Comparison of ENCODE assay signal across 13 cellular contexts in genomic region chr6:156822747-156823206, GRCh38. TPM values are rescaled to one million over a fixed set of nuclear protein-coding genes. Genes with fewer than 3 reads are reported as not detected.
DNase-seq lines count a peak whose midpoint lies in the region; ATAC-seq and TF ChIP-seq lines count a peak whose summit lies in the region.
"Had no signal": no experiment of that assay in that cellular context is flagged by ENCODE, and none has a peak within 500 bp of the region (broad histone marks: within the 10 kb centered on the region; RNA-seq: fewer than 3 reads in every experiment).

No MANE protein-coding gene starts in this region.

- H2AK5ac ChIP-seq in H9 (ENCODE audit: insufficient read length, low read length), result no peak overlapping the region

- POLR2A ChIA-PET in SK-N-SH (lab: Yijun Ruan, JAX), result no interaction called here

- H3K27ac ChIP-seq in H9 (ENCODE audit: insufficient read length, low read depth, low read length) (no peak overlapping the region), SK-N-SH (ENCODE audit: low read depth in 2 of 2, low read length in 1 of 2) (peak overlapping the region in 1 of 2 experiments; percentile 9; a peak in 1 of 4 replicates), prostate gland (peak overlapping the region; percentile 4 to 19)
- H3K27ac ChIP-seq: neutrophil had no signal

- no peak overlapping the region for H3K4me3 Mint-ChIP-seq in H9

- no peak overlapping the region for H3K23ac ChIP-seq in H9 (ENCODE audit: insufficient read length, low read depth, low read length)

- H2BK20ac ChIP-seq in H9 (ENCODE audit: low read depth, low read length, poor library complexity, severe bottlenecking), result no peak overlapping the region

- H3K79me2 ChIP-seq in H9 (ENCODE audit: insufficient read depth, low read length) (peaks cover 34% of the 10 kb centered on the region; the same call in 1 of the 2 replicates), SK-N-SH (ENCODE audit: insufficient read depth) (peaks cover 98% of the 10 kb centered on the region)

- H3K36me3 ChIP-seq in SK-N-SH (replicated peaks in 1 of 2; ENCODE audit: control insufficient read depth in 1 of 2, insufficient read depth in 2 of 2, low read length in 1 of 2), result no peaks in the 10 kb centered on the region
- H3K36me3 ChIP-seq in prostate gland, result no peaks in the 10 kb centered on the region
- H3K36me3 ChIP-seq: stomach had no signal

- peaks cover 6% of the 10 kb centered on the region for H3K79me1 ChIP-seq in H9 (ENCODE audit: insufficient read depth, low read depth, low read length, poor library complexity, severe bottlenecking)

- no peaks in the 10 kb centered on the region; the same call in 1 of the 2 replicates for H3K27me3 Mint-ChIP-seq in H9 (ENCODE audit: low read depth)

- H3T11ph ChIP-seq in H9 (ENCODE audit: low read length), result no peak overlapping the region

- no peaks in the 10 kb centered on the region for H3K27me3 ChIP-seq in H9 (ENCODE audit: insufficient read depth, low read length)
- no peaks in the 10 kb centered on the region for H3K27me3 ChIP-seq in SK-N-SH (ENCODE audit: insufficient read depth)
- H3K27me3 ChIP-seq in prostate gland (replicated peaks; ENCODE audit: insufficient read depth), result no peaks in the 10 kb centered on the region
- H3K27me3 ChIP-seq: neutrophil, stomach had no signal

- H3K56ac ChIP-seq in H9 (ENCODE audit: insufficient read length, low read depth, low read length), result no peak overlapping the region

- DNase-seq in H9 (no peak), SK-N-SH (peak; percentile 39), left ventricle myocardium superior (no peak), prostate gland (ENCODE audit: low spot score) (no peak), RPMI8226 (no peak), NOMO-1 treated with DMSO at 0.1 percent for 48 hours (lab: John Stamatoyannopoulos, UW; ENCODE audit: unreplicated experiment) (no peak)
- DNase-seq: NCI-H226; stimulated activated CD4-positive, alpha-beta T cell treated with anti-CD3 and anti-CD28 coated beads, Interleukin-1b, Interleukin-23, amount 100 ng/mL, for 48 hours; stomach had no signal

- no peak overlapping the region for H4K5ac ChIP-seq in H9 (ENCODE audit: insufficient read length, low read depth, low read length)

- H2BK15ac ChIP-seq in H9 (ENCODE audit: low read depth, low read length), result no peak overlapping the region

- H3K27ac Mint-ChIP-seq in H9, result peak overlapping the region in 2 of 3 experiments; percentile 60 to 89; a peak in 4 of 7 replicates

- TF ChIP-seq CTCF in H9 (conservative IDR thresholded peaks at IDR 0.05) (no peak), SK-N-SH (IDR thresholded peaks at IDR 0.05) (no peak), prostate gland (IDR thresholded peaks at IDR 0.05) (no peak)

- WGBS in H9 (ENCODE audit: extremely low coverage, insufficient read length, low lambda C conversion rate), result no CpG with 5 or more reads among the region's 14 CpGs
- 64% methylated on average over 13 of the region's 14 CpGs for WGBS in SK-N-SH (ENCODE audit: low lambda C conversion rate)
- WGBS in prostate gland, result 44% methylated on average over 14 of the region's 14 CpGs

- H2BK12ac ChIP-seq in H9 (ENCODE audit: insufficient read length, low read depth, low read length), result no peak overlapping the region

- no peak overlapping the region for H2BK5ac ChIP-seq in H9 (ENCODE audit: insufficient read length, low read length)

- H4K91ac ChIP-seq in H9 (ENCODE audit: insufficient read length, low read depth, low read length), result no peak overlapping the region

- peak in 1 of 2 experiments; percentile 68; a peak in 2 of 4 replicates for TF ChIP-seq EP300 in SK-N-SH (IDR thresholded peaks at IDR 0.05; ENCODE audit: borderline replicate concordance in 1 of 2, low read depth in 1 of 2, low read length in 1 of 2)

- H3K4me3 ChIP-seq in SK-N-SH (ENCODE audit: low read depth in 2 of 2, low read length in 1 of 2) (no peak overlapping the region), prostate gland (no peak overlapping the region)
- H3K4me3 ChIP-seq: stomach had no signal

- H4K20me1 ChIP-seq in H9 (ENCODE audit: control insufficient read depth, insufficient read depth, insufficient read length) (peaks cover 2% of the 10 kb centered on the region), SK-N-SH (ENCODE audit: insufficient read depth) (peaks cover 96% of the 10 kb centered on the region)

- no peak overlapping the region for H3K14ac ChIP-seq in H9 (ENCODE audit: insufficient read depth, low read length)

- no peak overlapping the region for H2AFZ ChIP-seq in H9 (ENCODE audit: low read length)
- H2AFZ ChIP-seq in SK-N-SH (ENCODE audit: low read depth), result no peak overlapping the region

- no peak for TF ChIP-seq RAD21 in SK-N-SH (IDR thresholded peaks at IDR 0.05; ENCODE audit: low read length)

- H3K4me2 ChIP-seq in H9 (ENCODE audit: insufficient read depth, insufficient read length, low read length), result no peak overlapping the region
- H3K4me2 ChIP-seq in SK-N-SH, result no peak overlapping the region

- H4K8ac ChIP-seq in H9 (replicated peaks; ENCODE audit: insufficient read length, low read depth, low read length), result no peak overlapping the region

- intact Hi-C loops in left ventricle myocardium superior (cut with micrococcal nuclease), result no loop called here
- intact Hi-C loops in prostate gland (cut with DNase I), result no loop called here

- CTCF ChIA-PET in SK-N-SH (lab: Yijun Ruan, JAX), result interaction anchor here (0.8 to 1.5 kb wide), 2 partner anchors 10 to 18 kb away, joined by 3 read pairs; no protein-coding TSS in a partner anchor

- H3K4me1 ChIP-seq in H9 (ENCODE audit: insufficient read depth, low read length) (peaks cover 11% of the 10 kb centered on the region; the same call in 1 of the 2 replicates), SK-N-SH (ENCODE audit: control insufficient read depth in 1 of 2, insufficient read depth in 2 of 2, low read depth in 1 of 2, low read length in 1 of 2) (peaks cover 33 to 47% of the 10 kb centered on the region in 2 experiments; a peak in 3 of 4 replicates), prostate gland (replicated peaks) (no peaks in the 10 kb centered on the region)

- TF ChIP-seq POLR2A in prostate gland (IDR thresholded peaks at IDR 0.05), result no peak

- no peaks in the 10 kb centered on the region for H3K9me2 ChIP-seq in SK-N-SH

- peaks cover 13% of the 10 kb centered on the region for H3F3A ChIP-seq in SK-N-SH (replicated peaks; ENCODE audit: insufficient read depth)

- peaks cover 52 to 63% of the 10 kb centered on the region in 2 experiments for H3K4me1 Mint-ChIP-seq in H9

- peaks cover 0 to 5% (median 0%) of the 10 kb centered on the region in 3 experiments; a peak in 1 of 7 replicates for H3K36me3 Mint-ChIP-seq in H9 (ENCODE audit: insufficient read depth in 1 of 3, low read depth in 3 of 3)

- no peak overlapping the region for H3K9ac ChIP-seq in H9 (ENCODE audit: extremely low read depth, insufficient read length, low read length)
- no peak overlapping the region for H3K9ac ChIP-seq in SK-N-SH

- no peaks in the 10 kb centered on the region for H3K23me2 ChIP-seq in H9 (ENCODE audit: insufficient read length, low read depth, low read length, poor library complexity, severe bottlenecking)

- ATAC-seq in left ventricle myocardium superior, result peak; percentile 62
- no peak for ATAC-seq in HG02571 (IDR thresholded peaks at IDR 0.05; ENCODE audit: unreplicated experiment)
- no peak for ATAC-seq in GM19351 (IDR thresholded peaks at IDR 0.05; ENCODE audit: unreplicated experiment)
- ATAC-seq: HCT116 had no signal

- no peak overlapping the region for H3K18ac ChIP-seq in H9 (ENCODE audit: insufficient read length, low read depth, low read length)

- H3K9me3 Mint-ChIP-seq in H9, result no peaks in the 10 kb centered on the region

- no peak overlapping the region for H3K4ac ChIP-seq in H9 (ENCODE audit: low read depth, low read length)

- H3K9me3 ChIP-seq in H9 (ENCODE audit: control insufficient read depth, low read depth, low read length) (no peaks in the 10 kb centered on the region), SK-N-SH (no peaks in the 10 kb centered on the region), prostate gland (no peaks in the 10 kb centered on the region)
- H3K9me3 ChIP-seq: neutrophil, stomach had no signal

- no peak overlapping the region for H2BK120ac ChIP-seq in H9 (ENCODE audit: low read depth, low read length, poor library complexity, severe bottlenecking)

TF ChIP-seq in SK-N-SH, 30 proteins besides CTCF, POLR2A, EP300 and RAD21 (continues in another document):
- no peak for TF ChIP-seq TCF12 (IDR thresholded peaks at IDR 0.05)
- peak; percentile 56; the same call in 1 of the 2 replicates for TF ChIP-seq MXI1 (IDR thresholded peaks at IDR 0.05; ENCODE audit: low read depth, low read length)
- no peak for TF ChIP-seq MAX (IDR thresholded peaks at IDR 0.05; ENCODE audit: low read depth)
- no peak for TF ChIP-seq SMC3 (IDR thresholded peaks at IDR 0.05; ENCODE audit: low read depth, low read length)
- peak; percentile 87 for TF ChIP-seq GATA2 (CRISPR knock-in tag; IDR thresholded peaks at IDR 0.05)
- no peak for TF ChIP-seq USF2 (IDR thresholded peaks at IDR 0.05; ENCODE audit: borderline replicate concordance, low read depth, low read length)
- peak; percentile 60; the same call in 1 of the 2 replicates for TF ChIP-seq RCOR1 (IDR thresholded peaks at IDR 0.05; ENCODE audit: low read length)
- TF ChIP-seq GABPA (IDR thresholded peaks at IDR 0.05; ENCODE audit: low read depth), result no peak
- TF ChIP-seq CHD2 (IDR thresholded peaks at IDR 0.05; ENCODE audit: low read length, partially characterized antibody), result peak; percentile 8

RNA-seq across cellular contexts. Expression of gene ARID1B, which starts 45.6 kb away (rescaled TPM):
- total RNA-seq in H9 (2021), result 86.2 and 88.2 TPM in 2 replicates
- 13.2 and 13.6 TPM in 2 replicates for polyA plus RNA-seq in SK-N-SH (2012; rRNA removed)
- polyA plus RNA-seq in SK-N-SH (2012; cell fraction: cytosol; rRNA removed), result 11.5 and 14.7 TPM in 2 replicates
- polyA plus RNA-seq in SK-N-SH (2012; cell fraction: nucleus; rRNA removed), result 24.0 and 33.9 TPM in 2 replicates
- total RNA-seq in left ventricle myocardium superior, result 46.6 TPM
- total RNA-seq in prostate gland, result 10 to 100 TPM; 65.1 to 99.4 TPM
